Comparison of ENCODE assay signal across 14 cellular contexts in genomic region chr1:169696273-169697100, GRCh38. TPM values are rescaled to one million over a fixed set of nuclear protein-coding genes. Genes with fewer than 3 reads are reported as not detected.
DNase-seq lines count a peak whose midpoint lies in the region; ATAC-seq, FAIRE-seq and TF ChIP-seq lines count a peak whose summit lies in the region.
"Had no signal": no experiment of that assay in that cellular context is flagged by ENCODE, and none has a peak within 500 bp of the region (broad histone marks: within the 10 kb centered on the region; RNA-seq: fewer than 3 reads in every experiment).

No MANE protein-coding gene starts in this region.

- TF ChIP-seq CTCF in CD4-positive, alpha-beta T cell (IDR thresholded peaks at IDR 0.05) = no peak
- no peak for TF ChIP-seq CTCF in endothelial cell of umbilical vein (IDR thresholded peaks at IDR 0.05; ENCODE audit: extremely low read depth in 1 of 2, insufficient read depth in 1 of 2, low read depth in 1 of 2, low read length in 2 of 2)
- TF ChIP-seq CTCF in HFFc6 (IDR thresholded peaks at IDR 0.05) = no peak

- H3K9me1 ChIP-seq in endothelial cell of umbilical vein (replicated peaks; ENCODE audit: control insufficient read depth, extremely low read depth, insufficient read depth, low read length) = no peaks in the 10 kb centered on the region

- peak overlapping the region; percentile 64 for H3K27ac ChIP-seq in CD4-positive, alpha-beta T cell (ENCODE audit: low read depth, low read length)
- no peak overlapping the region for H3K27ac ChIP-seq in endothelial cell of umbilical vein (ENCODE audit: insufficient read depth, low read depth, low read length)
- no peak overlapping the region for H3K27ac ChIP-seq in effector memory CD4-positive, alpha-beta T cell (ENCODE audit: insufficient read depth, low read length, poor library complexity, severe bottlenecking)

- H3K27ac Mint-ChIP-seq in CD4-positive, alpha-beta T cell = no peak overlapping the region
- no peak overlapping the region for H3K27ac Mint-ChIP-seq in HFFc6

- no peak overlapping the region for H3K9ac ChIP-seq in endothelial cell of umbilical vein (replicated peaks; ENCODE audit: extremely low read depth, insufficient read depth, low read length)

- no peak for FAIRE-seq in endothelial cell of umbilical vein (lab: Jason Lieb, UNC)

- H3K9me3 Mint-ChIP-seq in CD4-positive, alpha-beta T cell = no peaks in the 10 kb centered on the region
- H3K9me3 Mint-ChIP-seq in HFFc6 = no peaks in the 10 kb centered on the region

- no peaks in the 10 kb centered on the region for H4K20me1 ChIP-seq in endothelial cell of umbilical vein (replicated peaks; ENCODE audit: control insufficient read depth, extremely low read depth, insufficient read depth, low read length)

- TF ChIP-seq POLR2A in endothelial cell of umbilical vein (IDR thresholded peaks at IDR 0.05; ENCODE audit: low read depth, low read length) = no peak

- no peaks in the 10 kb centered on the region for H3K9me3 ChIP-seq in CD4-positive, alpha-beta T cell (ENCODE audit: control insufficient read depth, low read length)
- H3K9me3 ChIP-seq in endothelial cell of umbilical vein (replicated peaks; ENCODE audit: control insufficient read depth, insufficient read depth, low read length) = no peaks in the 10 kb centered on the region
- no peaks in the 10 kb centered on the region for H3K9me3 ChIP-seq in effector memory CD4-positive, alpha-beta T cell (ENCODE audit: control insufficient read depth, low read length)

- H3K4me1 ChIP-seq in endothelial cell of umbilical vein (ENCODE audit: control insufficient read depth, extremely low read depth, insufficient read depth, low read length) = peaks cover 5% of the 10 kb centered on the region
- peaks cover 74% of the 10 kb centered on the region for H3K4me1 ChIP-seq in effector memory CD4-positive, alpha-beta T cell (ENCODE audit: control insufficient read depth, insufficient read depth, low read length, poor library complexity, severe bottlenecking)

- H3K4me2 ChIP-seq in endothelial cell of umbilical vein (ENCODE audit: insufficient read depth, low read length) = peak overlapping the region; percentile 30

- no TSS peak for BruUV-seq in endothelial cell of umbilical vein (replicated peaks; lab: Mats Ljungman, UMichigan)

- H3K4me3 Mint-ChIP-seq in CD4-positive, alpha-beta T cell = peak overlapping the region; percentile 64
- no peak overlapping the region for H3K4me3 Mint-ChIP-seq in HFFc6

- peaks cover 91% of the 10 kb centered on the region for H3K4me1 Mint-ChIP-seq in CD4-positive, alpha-beta T cell (ENCODE audit: low read depth)
- H3K4me1 Mint-ChIP-seq in HFFc6 (ENCODE audit: low read depth) = no peaks in the 10 kb centered on the region

- H3K4me3 ChIP-seq in endothelial cell of umbilical vein (replicated peaks in 1 of 3; ENCODE audit: insufficient read depth in 1 of 3, low read depth in 1 of 3, low read length in 3 of 3) = no peak overlapping the region
- H3K4me3 ChIP-seq in effector memory CD4-positive, alpha-beta T cell (ENCODE audit: insufficient read depth, low read depth, low read length, poor library complexity, severe bottlenecking) = no peak overlapping the region

- peaks cover 96% of the 10 kb centered on the region for H3K36me3 Mint-ChIP-seq in CD4-positive, alpha-beta T cell (ENCODE audit: low read depth)
- no peaks in the 10 kb centered on the region for H3K36me3 Mint-ChIP-seq in HFFc6 (ENCODE audit: low read depth)

- POLR2A ChIA-PET in CD4-positive, alpha-beta T cell (lab: Charles Lee) = interaction anchor here (0.7 to 10.2 kb wide), 9 partner anchors 11 to 145 kb away, joined by 3 to 286 read pairs (median 4); partner anchors contain the start of gene F5
- POLR2A ChIA-PET in endothelial cell of umbilical vein (lab: Charles Lee) = no interaction called here

- CTCF ChIA-PET in CD4-positive, alpha-beta T cell (lab: Charles Lee) = interaction anchor here (0.7 to 2.2 kb wide), 4 partner anchors 13 to 110 kb away, joined by 3 to 13 read pairs (median 3); partner anchors contain the start of gene F5
- CTCF ChIA-PET in endothelial cell of umbilical vein (lab: Charles Lee) = interaction anchor here (1.5 to 2.1 kb wide), 2 partner anchors 16 to 95 kb away, joined by 8 to 9 read pairs; no protein-coding TSS in a partner anchor

- intact Hi-C loops in CD4-positive, alpha-beta T cell (cut with DNase I, micrococcal nuclease) = loop anchor here in 1 of 2 experiments (5.0 kb wide), 1 partner anchor 196 kb away; the partner anchor contains the start of gene SCYL3
- intact Hi-C loops in endothelial cell of umbilical vein (cut with micrococcal nuclease) = no loop called here

- no peak for DNase-seq in CD4-positive, alpha-beta T cell
- peak; percentile 76 for DNase-seq in SKM-1 (lab: John Stamatoyannopoulos, UW; ENCODE audit: unreplicated experiment)
- DNase-seq in endothelial cell of umbilical vein (ENCODE audit: low read depth, low spot score) = peak; percentile 34
- DNase-seq in HFFc6 = no peak
- DNase-seq in effector memory CD4-positive, alpha-beta T cell = no peak
- DNase-seq: activated CD4-positive, CD25-positive, alpha-beta regulatory T cell treated with anti-CD3 and anti-CD28 coated beads, Interleukin-2, amount 50 U/mL, for 72 hours; amniotic stem cell; Right ventricle myocardium superior had no signal

- no peaks in the 10 kb centered on the region for H3K79me2 ChIP-seq in endothelial cell of umbilical vein (ENCODE audit: control insufficient read depth, insufficient read depth, low read length)

- H3K27me3 Mint-ChIP-seq in CD4-positive, alpha-beta T cell = no peaks in the 10 kb centered on the region
- peaks cover 4% of the 10 kb centered on the region; the same call in 1 of the 2 replicates for H3K27me3 Mint-ChIP-seq in HFFc6 (ENCODE audit: insufficient read depth)

- dilution Hi-C loops in endothelial cell of umbilical vein (cut with MboI; ENCODE audit: extremely low pct_ligation_motif_present, low sequenced_read_pairs) = no loop called here

- no peaks in the 10 kb centered on the region for H3K27me3 ChIP-seq in CD4-positive, alpha-beta T cell (ENCODE audit: control insufficient read depth, insufficient read depth, low read length)
- no peaks in the 10 kb centered on the region for H3K27me3 ChIP-seq in endothelial cell of umbilical vein (ENCODE audit: control insufficient read depth in 2 of 2, insufficient read depth in 2 of 2, low read length in 2 of 2)
- H3K27me3 ChIP-seq in effector memory CD4-positive, alpha-beta T cell (replicated peaks; ENCODE audit: control insufficient read depth, insufficient read depth, low read length, poor library complexity, severe bottlenecking) = no peaks in the 10 kb centered on the region

- no peaks in the 10 kb centered on the region for H3K36me3 ChIP-seq in endothelial cell of umbilical vein (ENCODE audit: control insufficient read depth in 2 of 2, extremely low read depth in 1 of 2, insufficient read depth in 2 of 2, low read length in 2 of 2)
- peaks cover 4% of the 10 kb centered on the region for H3K36me3 ChIP-seq in effector memory CD4-positive, alpha-beta T cell (ENCODE audit: control insufficient read depth, insufficient read depth, low read length)

- no peak overlapping the region for H2AFZ ChIP-seq in endothelial cell of umbilical vein (ENCODE audit: low read depth, low read length)

- no peak for ATAC-seq in CD4-positive, alpha-beta T cell (ENCODE audit: poor library complexity)
- ATAC-seq in GM19395 (IDR thresholded peaks at IDR 0.05; ENCODE audit: unreplicated experiment) (peak; percentile 50), GM21367 (IDR thresholded peaks at IDR 0.05; ENCODE audit: unreplicated experiment) (no peak), HG02884 (IDR thresholded peaks at IDR 0.05; ENCODE audit: unreplicated experiment) (no peak)

TF ChIP-seq in endothelial cell of umbilical vein, 7 proteins besides CTCF, POLR2A, EP300 and RAD21:
- TF ChIP-seq, protein P1, sequence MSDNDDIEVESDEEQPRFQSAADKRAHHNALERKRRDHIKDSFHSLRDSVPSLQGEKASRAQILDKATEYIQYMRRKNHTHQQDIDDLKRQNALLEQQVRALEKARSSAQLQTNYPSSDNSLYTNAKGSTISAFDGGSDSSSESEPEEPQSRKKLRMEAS (IDR thresholded peaks at IDR 0.05; ENCODE audit: insufficient read depth, insufficient read length) = no peak
- TF ChIP-seq EZH2 (IDR thresholded peaks at IDR 0.05; ENCODE audit: borderline replicate concordance, low read depth, low read length, severe bottlenecking) (no peak), GATA2 (IDR thresholded peaks at IDR 0.05; ENCODE audit: insufficient read depth, insufficient read length, low read depth, low read length) (peak; percentile 20), MYC (IDR thresholded peaks at IDR 0.05; ENCODE audit: low read depth, low read length) (no peak), JUN (IDR thresholded peaks at IDR 0.05; ENCODE audit: borderline replicate concordance, insufficient read depth, insufficient read length, low read depth) (no peak), FOS (IDR thresholded peaks at IDR 0.05; ENCODE audit: borderline replicate concordance, insufficient read depth, low read length) (peak; percentile 48), POLR2AphosphoS5 (IDR thresholded peaks at IDR 0.05; ENCODE audit: insufficient read depth, low read depth, low read length) (no peak)

RNA-seq across cellular contexts. Expression of gene SELL, which starts 14.9 kb away (rescaled TPM):
- 100 to 1,000 TPM; 204 to 216 TPM for total RNA-seq in CD4-positive, alpha-beta T cell
- 0.67 and 1.8 TPM in 2 replicates for total RNA-seq in endothelial cell of umbilical vein
- polyA plus RNA-seq in endothelial cell of umbilical vein = 0.68 and 0.73 TPM in 2 replicates
- polyA plus RNA-seq in endothelial cell of umbilical vein (2011; cell fraction: cytosol; rRNA removed) = 0.97 and 1.1 TPM in 2 replicates
- 0.45 and 0.71 TPM in 2 replicates for polyA plus RNA-seq in endothelial cell of umbilical vein (2011; cell fraction: nucleus; rRNA removed)
- polyA plus RNA-seq in endothelial cell of umbilical vein (2012) = 0.71 and 0.83 TPM in 2 replicates
- 1.00 and 1.3 TPM in 2 replicates for polyA minus RNA-seq in endothelial cell of umbilical vein
- polyA minus RNA-seq in endothelial cell of umbilical vein (2011; cell fraction: cytosol; rRNA and poly(A)+ RNA removed) = not detected
- 0.24 and 0.53 TPM in 2 replicates for polyA minus RNA-seq in endothelial cell of umbilical vein (2011; cell fraction: nucleus; rRNA and poly(A)+ RNA removed)
- under 1 TPM in 4 of 6 experiments, not detected in 2; 0.10 to 0.28 (median 0.12) TPM for total RNA-seq in HFFc6 (2021; fragmentation: NEBNext Ultra II Directional; extraction: Animal tissue kit (Norgen Biotek cat#: 25700))
- total RNA-seq: NCI-H460 had no signal

RNA-seq across cellular contexts. Expression of gene SELE, which starts 37.4 kb away (rescaled TPM):
- total RNA-seq in CD4-positive, alpha-beta T cell = not detected
- 1.8 and 4.7 TPM in 2 replicates for total RNA-seq in endothelial cell of umbilical vein
- polyA plus RNA-seq in endothelial cell of umbilical vein = 1.5 TPM in 2 replicates
- 1.2 and 2.2 TPM in 2 replicates for polyA plus RNA-seq in endothelial cell of umbilical vein (2011; cell fraction: cytosol; rRNA removed)
- polyA plus RNA-seq in endothelial cell of umbilical vein (2011; cell fraction: nucleus; rRNA removed) = 3.7 and 4.8 TPM in 2 replicates
- 2.3 and 3.0 TPM in 2 replicates for polyA plus RNA-seq in endothelial cell of umbilical vein (2012)
- 4.2 and 4.9 TPM in 2 replicates for polyA minus RNA-seq in endothelial cell of umbilical vein
- not detected for polyA minus RNA-seq in endothelial cell of umbilical vein (2011; cell fraction: cytosol; rRNA and poly(A)+ RNA removed)
- polyA minus RNA-seq in endothelial cell of umbilical vein (2011; cell fraction: nucleus; rRNA and poly(A)+ RNA removed) = 8.7 and 12.2 TPM in 2 replicates
- total RNA-seq in HFFc6 (2021; fragmentation: NEBNext Ultra II Directional; extraction: Animal tissue kit (Norgen Biotek cat#: 25700)) = not detected
- total RNA-seq: M059J, NCI-H460, osteoblast had no signal

Comparison
In these comparisons a context has a peak if more than half of its experiments do, and no peak if none do; other contexts are left out.
1. DNase-seq: peak in SKM-1 (single experiment) and endothelial cell of umbilical vein (single experiment); none in CD4-positive, alpha-beta T cell (0 of 10), HFFc6 (single experiment) and effector memory CD4-positive, alpha-beta T cell (0 of 3).
2. RNA of gene SELL, which starts 14.9 kb away (total RNA-seq): 204 to 216 TPM in CD4-positive, alpha-beta T cell; 0.67 to 1.8 TPM in endothelial cell of umbilical vein and 0.10 to 0.28 TPM in HFFc6; every median in the first group is over 10 times any median in the second.